ENCODE assay signal across 23 cellular contexts in genomic region chr5:77295863-77296378, GRCh38.
DNase-seq lines count a peak whose midpoint lies in the region; ATAC-seq, FAIRE-seq and TF ChIP-seq lines count a peak whose summit lies in the region.
"Had no signal": no experiment of that assay in that cellular context is flagged by ENCODE, and none has a peak within 500 bp of the region (broad histone marks: within the 10 kb centered on the region; RNA-seq: fewer than 3 reads in every experiment).

No MANE protein-coding gene starts in this region.

- TF ChIP-seq CTCF in HepG2 (CRISPR knock-in tag; IDR thresholded peaks at IDR 0.05) (no peak), right lobe of liver (IDR thresholded peaks at IDR 0.05) (no peak), K562 (IDR thresholded peaks at IDR 0.05 in 2 of 3, conservative IDR thresholded peaks at IDR 0.05 in 1 of 3; ENCODE audit: insufficient read depth in 2 of 3, low read depth in 1 of 3, low read length in 3 of 3) (no peak)

- POLR2A ChIA-PET in HepG2 (lab: Yijun Ruan, JAX) (no interaction called here), K562 (lab: Yijun Ruan, JAX) (interaction anchor here (0.8 to 0.9 kb wide), 2 partner anchors 9 to 18 kb away, joined by 3 read pairs; no protein-coding TSS in a partner anchor)

- no peak for DNase-seq in HepG2 (ENCODE audit: low spot score)
- no peak for DNase-seq in right lobe of liver
- DNase-seq in K562 (ENCODE audit: extremely low read depth in 1 of 4, low spot score in 3 of 4), result peak in 1 of 4 experiments; percentile 20
- DNase-seq in AG08396 (ENCODE audit: low spot score), result no peak
- DNase-seq: BE2C; C1 segment of cervical spinal cord; CD4-positive, alpha-beta memory T cell; CD4-positive, CD25-positive, alpha-beta regulatory T cell; CD8-positive, alpha-beta memory T cell; COR-L47; DMS 273 treated with DMSO at 0.1 percent for 48 hours; DMS153; DMS53; DMS79; DND-41; EL; GDM1 had no signal

- CTCF ChIA-PET in HepG2 (lab: Yijun Ruan, JAX; ENCODE audit: low intra/inter-chr PET ratio, low total read pairs), result no interaction called here
- CTCF ChIA-PET in K562 (lab: Yijun Ruan, JAX; ENCODE audit: low intra/inter-chr PET ratio), result interaction anchor here (0.7 kb wide), 1 partner anchor 716 kb away, joined by 4 read pairs; no protein-coding TSS in a partner anchor

- no peak for TF ChIP-seq RAD21 in HepG2 (CRISPR knock-in tag; IDR thresholded peaks at IDR 0.05)
- no peak for TF ChIP-seq RAD21 in K562 (CRISPR knock-in tag; conservative IDR thresholded peaks at IDR 0.05 in 1 of 2, IDR thresholded peaks at IDR 0.05 in 1 of 2)

- H3K4me2 ChIP-seq in HepG2 (ENCODE audit: low read depth, low read length), result no peak overlapping the region
- H3K4me2 ChIP-seq in K562 (ENCODE audit: insufficient read depth, low read length), result no peak overlapping the region
- H3K4me2 ChIP-seq: A549 had no signal

- H3K9me1 ChIP-seq in K562 (ENCODE audit: control insufficient read depth, insufficient read depth, low read length), result no peaks in the 10 kb centered on the region

- no peak overlapping the region for H3K4me3 ChIP-seq in HepG2 (replicated peaks in 1 of 3; ENCODE audit: insufficient read depth in 1 of 3, low read depth in 2 of 3, low read length in 3 of 3)
- H3K4me3 ChIP-seq in right lobe of liver, result no peak overlapping the region
- no peak overlapping the region for H3K4me3 ChIP-seq in K562
- H3K4me3 ChIP-seq: A549, BLaER1 had no signal

- no peak overlapping the region for H3K9ac ChIP-seq in HepG2 (ENCODE audit: insufficient read depth, low read depth, low read length)
- H3K9ac ChIP-seq in K562 (ENCODE audit: insufficient read depth in 1 of 2, low read depth in 2 of 2, low read length in 2 of 2), result no peak overlapping the region
- H3K9ac ChIP-seq: BLaER1 had no signal

- TF ChIP-seq EP300 in HepG2 (IDR thresholded peaks at IDR 0.05; ENCODE audit: low read depth in 2 of 2, low read length in 2 of 2) (no peak), HepG2 (CRISPR knock-in tag; IDR thresholded peaks at IDR 0.05; ENCODE audit: borderline replicate concordance) (no peak), K562 (IDR thresholded peaks at IDR 0.05; ENCODE audit: low read length) (no peak)

- ATAC-seq in HepG2, result no peak
- ATAC-seq in right lobe of liver, result no peak
- ATAC-seq in K562, result no peak
- no peak for ATAC-seq in HG03521 (IDR thresholded peaks at IDR 0.05; ENCODE audit: unreplicated experiment)
- ATAC-seq: A549 had no signal

- 20% methylated on average over 4 of the region's 4 CpGs for WGBS in HepG2 (ENCODE audit: low lambda C conversion rate)
- 84% methylated on average over 4 of the region's 4 CpGs for WGBS in right lobe of liver (ENCODE audit: insufficient coverage, low coverage, low lambda C conversion rate, missing lambda C conversion rate)
- 4% methylated on average over 4 of the region's 4 CpGs for WGBS in K562 (ENCODE audit: insufficient coverage, low coverage, missing lambda C conversion rate)

- H3K27me3 ChIP-seq in HepG2 (ENCODE audit: control insufficient read depth in 1 of 2, insufficient read depth in 2 of 2, low read length in 2 of 2), result no peaks in the 10 kb centered on the region; a peak in 1 of 5 replicates
- no peaks in the 10 kb centered on the region for H3K27me3 ChIP-seq in right lobe of liver
- peaks cover 4 to 7% of the 10 kb centered on the region in 2 experiments; a peak in 2 of 5 replicates for H3K27me3 ChIP-seq in K562 (ENCODE audit: control insufficient read depth in 2 of 2, insufficient read depth in 2 of 2, low read length in 2 of 2)
- H3K27me3 ChIP-seq: BE2C, BLaER1 had no signal

- FAIRE-seq in HepG2 (lab: Jason Lieb, UNC) (no peak), K562 (lab: Jason Lieb, UNC) (no peak)
- FAIRE-seq: A549, GM12891, GM19239 had no signal

- H3K27ac ChIP-seq in HepG2 (ENCODE audit: extremely low read length, insufficient read depth, low read length) (no peak overlapping the region), right lobe of liver (no peak overlapping the region), K562 (ENCODE audit: extremely low read depth, low read depth, low read length) (no peak overlapping the region)
- H3K27ac ChIP-seq: 22Rv1, A549 had no signal

- no TSS peak for BruUV-seq in HepG2 (replicated peaks; lab: Mats Ljungman, UMichigan)
- no TSS peak for BruUV-seq in K562 (replicated peaks; lab: Mats Ljungman, UMichigan)

- H3K36me3 ChIP-seq in HepG2 (replicated peaks in 1 of 2; ENCODE audit: control insufficient read depth in 1 of 2, insufficient read depth in 2 of 2, low read length in 2 of 2) (no peaks in the 10 kb centered on the region), right lobe of liver (no peaks in the 10 kb centered on the region), K562 (ENCODE audit: control insufficient read depth, insufficient read depth, low read length) (no peaks in the 10 kb centered on the region)
- H3K36me3 ChIP-seq: BE2C, BLaER1 had no signal

- H3K9me3 ChIP-seq in HepG2 (ENCODE audit: low read length) (no peaks in the 10 kb centered on the region), right lobe of liver (no peaks in the 10 kb centered on the region), K562 (replicated peaks; ENCODE audit: control insufficient read depth, insufficient read depth, low read depth, low read length) (no peaks in the 10 kb centered on the region)
- H3K9me3 ChIP-seq: A549, BE2C, BLaER1 had no signal

- H3K79me2 ChIP-seq in HepG2 (ENCODE audit: insufficient read depth, low read length) (no peaks in the 10 kb centered on the region), K562 (ENCODE audit: control insufficient read depth, insufficient read depth, low read length) (no peaks in the 10 kb centered on the region)

- in situ Hi-C loops in HepG2 (cut with HindIII; ENCODE audit: extremely low pct_ligation_motif_present, low pct_unique_long_range_greater_than_20kb), result no loop called here
- in situ Hi-C loops in K562 (cut with MboI), result no loop called here

- intact Hi-C loops in HepG2 (cut with micrococcal nuclease; ENCODE audit: unreplicated experiment) (no loop called here), right lobe of liver (cut with DNase I) (no loop called here), K562 (cut with micrococcal nuclease) (no loop called here)

- H2AFZ ChIP-seq in HepG2 (ENCODE audit: low read length), result no peak overlapping the region
- H2AFZ ChIP-seq in K562 (ENCODE audit: low read depth, low read length), result no peak overlapping the region

- TF ChIP-seq POLR2A in HepG2 (IDR thresholded peaks at IDR 0.05; ENCODE audit: insufficient read depth in 1 of 2, low read depth in 2 of 2, low read length in 2 of 2), result no peak
- no peak for TF ChIP-seq POLR2A in right lobe of liver (IDR thresholded peaks at IDR 0.05)
- TF ChIP-seq POLR2A in K562 (conservative IDR thresholded peaks at IDR 0.05), result no peak

- H4K20me1 ChIP-seq in HepG2 (ENCODE audit: insufficient read depth, low read length) (no peaks in the 10 kb centered on the region), K562 (replicated peaks; ENCODE audit: control insufficient read depth, insufficient read depth, low read length) (no peaks in the 10 kb centered on the region)
- H4K20me1 ChIP-seq: BLaER1 had no signal

- H3K4me1 ChIP-seq in HepG2 (ENCODE audit: insufficient read depth, low read length) (no peaks in the 10 kb centered on the region), right lobe of liver (no peaks in the 10 kb centered on the region), K562 (replicated peaks in 1 of 2; ENCODE audit: control insufficient read depth in 2 of 2, insufficient read depth in 2 of 2, low read length in 2 of 2) (no peaks in the 10 kb centered on the region)
- H3K4me1 ChIP-seq: BE2C had no signal

TF ChIP-seq in HepG2, 621 proteins besides CTCF, POLR2A, EP300 and RAD21 (continues in another document):
- TF ChIP-seq USF2 (IDR thresholded peaks at IDR 0.05; ENCODE audit: low read depth, low read length) (peak; percentile 50; the same call in 1 of the 2 replicates), USF2 (CRISPR knock-in tag; IDR thresholded peaks at IDR 0.05; ENCODE audit: borderline replicate concordance) (no peak)

TF ChIP-seq in K562, 482 proteins besides CTCF, POLR2A, EP300 and RAD21 (continues in another document):
- no peak for TF ChIP-seq ZNF644 (tag; IDR thresholded peaks at IDR 0.05; ENCODE audit: low read depth)
- no peak for TF ChIP-seq NFE2L1 (tag; IDR thresholded peaks at IDR 0.05; ENCODE audit: borderline replicate concordance, low read depth)
- TF ChIP-seq SNAPC5 (CRISPR knock-in tag; IDR thresholded peaks at IDR 0.05), result no peak
- TF ChIP-seq HDAC3 (IDR thresholded peaks at IDR 0.05; ENCODE audit: borderline replicate concordance, partially characterized antibody), result no peak
- no peak for TF ChIP-seq L3MBTL2 (IDR thresholded peaks at IDR 0.05)
- TF ChIP-seq ZNF395 (CRISPR knock-in tag; IDR thresholded peaks at IDR 0.05), result no peak
- peak; percentile 93 for TF ChIP-seq TFE3 (CRISPR knock-in tag; IDR thresholded peaks at IDR 0.05)
- TF ChIP-seq BCOR (IDR thresholded peaks at IDR 0.05), result no peak
- no peak for TF ChIP-seq TAF1 (IDR thresholded peaks at IDR 0.05; ENCODE audit: control insufficient read depth, extremely low read depth, insufficient read depth, low read length, severe bottlenecking)

Comparison
In these comparisons a context has a peak if more than half of its experiments do, and no peak if none do; other contexts are left out.
1. Of the 241 proteins assayed by ChIP-seq in both HepG2 and K562: peak only in HepG2: none; only in K562: NFYB, TFE3 and ZNF512; in both: RAD51; in neither: 235; mixed calls (peak in some experiments, not most) for 2.